In genomic region chr11:117906710-117907109, GRCh38 we compare ENCODE assay signal across 13 cellular contexts. TPM values are rescaled to one million over a fixed set of nuclear protein-coding genes. Genes with fewer than 3 reads are reported as not detected.
DNase-seq lines count a peak whose midpoint lies in the region; ATAC-seq, FAIRE-seq and TF ChIP-seq lines count a peak whose summit lies in the region.
"Had no signal": no experiment of that assay in that cellular context is flagged by ENCODE, and none has a peak within 500 bp of the region (broad histone marks: within the 10 kb centered on the region; RNA-seq: fewer than 3 reads in every experiment).

No MANE protein-coding gene starts in this region.

- no peak overlapping the region for H3K14ac ChIP-seq in H1 (ENCODE audit: insufficient read length)

- no peak for TF ChIP-seq RAD21 in H1 (IDR thresholded peaks at IDR 0.05 in 1 of 2, conservative IDR thresholded peaks at IDR 0.05 in 1 of 2; ENCODE audit: low read depth in 2 of 2, low read length in 2 of 2)

- intact Hi-C loops in PC-9 (cut with micrococcal nuclease; ENCODE audit: unreplicated experiment): no loop called here
- intact Hi-C loops in activated CD4-positive, alpha-beta memory T cell treated with anti-CD3 and anti-CD28 coated beads for 36 hours (cut with micrococcal nuclease): loop anchor here (5.0 kb wide), 1 partner anchor 84 kb away; the partner anchor contains the start of gene FXYD2

- DNase-seq in GM23338 (ENCODE audit: low spot score) (no peak), PC-9 (no peak), H1 (ENCODE audit: low read depth in 1 of 2, low spot score in 2 of 2) (no peak), smooth muscle cell (lab: John Stamatoyannopoulos, UW; ENCODE audit: unreplicated experiment) (no peak)
- DNase-seq in CD8-positive, alpha-beta memory T cell: no peak
- DNase-seq in activated CD4-positive, alpha-beta memory T cell treated with anti-CD3 and anti-CD28 coated beads for 36 hours: no peak

- H3K23ac ChIP-seq in H1 (ENCODE audit: insufficient read length): no peak overlapping the region

- no peak overlapping the region for H4K5ac ChIP-seq in H1 (ENCODE audit: insufficient read length, low read depth, low read length)

- H3K79me1 ChIP-seq in H1 (ENCODE audit: low read depth, low read length): no peaks in the 10 kb centered on the region

- H2BK5ac ChIP-seq in H1 (ENCODE audit: low read depth, low read length): no peak overlapping the region

- POLR2A ChIA-PET in PC-9 (lab: Charles Lee; ENCODE audit: unreplicated experiment): interaction anchor here (0.5 kb wide), 2 partner anchors 15 to 705 kb away, joined by 3 to 6 read pairs; no protein-coding TSS in a partner anchor
- POLR2A ChIA-PET in H1 (lab: Charles Lee; ENCODE audit: partially characterized antibody): interaction anchor here (1.0 kb wide), 1 partner anchor 30 kb away, joined by 3 read pairs; the partner anchor contains the start of gene FXYD6
- POLR2A ChIA-PET in CD8-positive, alpha-beta memory T cell (lab: Charles Lee): interaction anchor here (0.6 kb wide), 1 partner anchor 511 kb away, joined by 3 read pairs; no protein-coding TSS in a partner anchor
- POLR2A ChIA-PET in activated CD4-positive, alpha-beta memory T cell treated with anti-CD3 and anti-CD28 coated beads for 36 hours (lab: Charles Lee): interaction anchor here (0.9 kb wide), 1 partner anchor 89 kb away, joined by 3 read pairs; no protein-coding TSS in a partner anchor

- WGBS in H1 (ENCODE audit: extremely low coverage in 1 of 2, insufficient coverage in 1 of 2, insufficient read length in 1 of 2, insufficient replicate concordance in 2 of 2, low coverage in 1 of 2, low lambda C conversion rate in 2 of 2, missing lambda C conversion rate in 1 of 2), 2 experiments: 76% methylated on average over 4 of the region's 4 CpGs; no CpG with 5 or more reads in 1 of the 2 experiments
- WGBS in smooth muscle cell (ENCODE audit: low lambda C conversion rate): 86% methylated on average over 4 of the region's 4 CpGs

- H3K9ac ChIP-seq in H1 (replicated peaks in 1 of 4; ENCODE audit: extremely low read depth in 1 of 4, low read depth in 3 of 4, low read length in 3 of 4): no peak overlapping the region
- H3K9ac ChIP-seq in smooth muscle cell (ENCODE audit: low read depth): no peak overlapping the region

- H3K27me3 ChIP-seq in GM23338 (ENCODE audit: insufficient read depth): no peaks in the 10 kb centered on the region
- no peaks in the 10 kb centered on the region for H3K27me3 ChIP-seq in PC-9 (ENCODE audit: insufficient read depth, low read depth)
- no peaks in the 10 kb centered on the region for H3K27me3 ChIP-seq in H1 (replicated peaks in 1 of 4; ENCODE audit: control insufficient read depth in 3 of 4, extremely low read depth in 1 of 4, insufficient read depth in 3 of 4, low read length in 3 of 4)
- H3K27me3 ChIP-seq in smooth muscle cell (ENCODE audit: low read depth): no peaks in the 10 kb centered on the region
- H3K27me3 ChIP-seq in CD8-positive, alpha-beta memory T cell (ENCODE audit: insufficient read depth, low read length, poor library complexity, severe bottlenecking): no peaks in the 10 kb centered on the region

- 0 out of 2 replicates have a peak, but pooled peaks cover 3% of the 10 kb centered on the region for H3K4me1 ChIP-seq in GM23338 (ENCODE audit: insufficient read depth)
- H3K4me1 ChIP-seq in PC-9 (replicated peaks; ENCODE audit: insufficient read depth): peaks cover 12% of the 10 kb centered on the region
- peaks cover 0 to 12% (median 3%) of the 10 kb centered on the region in 4 experiments; a peak in 5 of 7 replicates for H3K4me1 ChIP-seq in H1 (replicated peaks in 1 of 4; ENCODE audit: control insufficient read depth in 3 of 4, insufficient read depth in 4 of 4, low read length in 3 of 4)
- H3K4me1 ChIP-seq in smooth muscle cell (ENCODE audit: low read depth): peaks cover 7% of the 10 kb centered on the region
- H3K4me1 ChIP-seq in CD8-positive, alpha-beta memory T cell (ENCODE audit: insufficient read depth, low read length): no peaks in the 10 kb centered on the region

- H3K4me1 Mint-ChIP-seq in GM23338: peaks cover 10% of the 10 kb centered on the region
- H3K4me1 Mint-ChIP-seq in CD8-positive, alpha-beta memory T cell: peaks cover 6 to 11% (median 7%) of the 10 kb centered on the region in 3 donors
- peaks cover 13% of the 10 kb centered on the region for H3K4me1 Mint-ChIP-seq in activated CD4-positive, alpha-beta memory T cell treated with anti-CD3 and anti-CD28 coated beads for 36 hours (ENCODE audit: low read depth)

- H3K4me3 Mint-ChIP-seq in GM23338: no peak overlapping the region
- no peak overlapping the region for H3K4me3 Mint-ChIP-seq in CD8-positive, alpha-beta memory T cell
- H3K4me3 Mint-ChIP-seq in activated CD4-positive, alpha-beta memory T cell treated with anti-CD3 and anti-CD28 coated beads for 36 hours: no peak overlapping the region
- H3K4me3 Mint-ChIP-seq: CD8-positive, alpha-beta T cell had no signal

- ATAC-seq in GM23338 (no peak), HG03039 (IDR thresholded peaks at IDR 0.05; ENCODE audit: unreplicated experiment) (no peak)

- no peaks in the 10 kb centered on the region for H3K79me2 ChIP-seq in GM23338 (replicated peaks; ENCODE audit: insufficient read depth)
- no peaks in the 10 kb centered on the region for H3K79me2 ChIP-seq in PC-9 (ENCODE audit: low read depth)
- no peaks in the 10 kb centered on the region for H3K79me2 ChIP-seq in H1 (ENCODE audit: control insufficient read depth in 1 of 2, insufficient read depth in 2 of 2, low read length in 2 of 2)
- H3K79me2 ChIP-seq in smooth muscle cell (ENCODE audit: low read depth): no peaks in the 10 kb centered on the region

- no peaks in the 10 kb centered on the region for H3K36me3 Mint-ChIP-seq in GM23338 (ENCODE audit: low read depth)
- H3K36me3 Mint-ChIP-seq in CD8-positive, alpha-beta memory T cell: peaks cover 0 to 4% (median 2%) of the 10 kb centered on the region in 3 donors
- H3K36me3 Mint-ChIP-seq in activated CD4-positive, alpha-beta memory T cell treated with anti-CD3 and anti-CD28 coated beads for 36 hours: no peaks in the 10 kb centered on the region

- no peak for TF ChIP-seq EP300 in H1 (IDR thresholded peaks at IDR 0.05; ENCODE audit: borderline replicate concordance in 1 of 2, low read depth in 2 of 2, low read length in 2 of 2)

- TSS peak; percentile 72 for BruUV-seq in PC-9 (replicated peaks; lab: Mats Ljungman, UMichigan)

- no peak overlapping the region for H2AK5ac ChIP-seq in H1 (ENCODE audit: low read depth, low read length)

- CTCF ChIA-PET in PC-9 (lab: Charles Lee) (interaction anchor here (1.3 kb wide), 1 partner anchor 40 kb away, joined by 19 read pairs; no protein-coding TSS in a partner anchor), H1 (lab: Charles Lee; ENCODE audit: partially characterized antibody) (interaction anchor here (0.6 to 12.6 kb wide), 20 partner anchors 12 to 472 kb away, joined by 3 to 122 read pairs (median 3); partner anchors contain the start of gene FXYD6)
- CTCF ChIA-PET in CD8-positive, alpha-beta memory T cell (lab: Charles Lee): interaction anchor here (2.1 kb wide), 1 partner anchor 40 kb away, joined by 6 read pairs; no protein-coding TSS in a partner anchor
- CTCF ChIA-PET in activated CD4-positive, alpha-beta memory T cell treated with anti-CD3 and anti-CD28 coated beads for 36 hours (lab: Charles Lee): interaction anchor here (1.2 to 2.2 kb wide), 3 partner anchors 40 to 146 kb away, joined by 3 to 13 read pairs (median 10); no protein-coding TSS in a partner anchor

- no peaks in the 10 kb centered on the region for H3K9me3 Mint-ChIP-seq in GM23338
- no peaks in the 10 kb centered on the region for H3K9me3 Mint-ChIP-seq in CD8-positive, alpha-beta memory T cell
- no peaks in the 10 kb centered on the region for H3K9me3 Mint-ChIP-seq in activated CD4-positive, alpha-beta memory T cell treated with anti-CD3 and anti-CD28 coated beads for 36 hours
- H3K9me3 Mint-ChIP-seq: CD8-positive, alpha-beta T cell had no signal

- H3K36me3 ChIP-seq in GM23338 (ENCODE audit: insufficient read depth) (no peaks in the 10 kb centered on the region), PC-9 (ENCODE audit: low read depth) (peaks cover 15% of the 10 kb centered on the region; the same call in 1 of the 2 replicates), H1 (ENCODE audit: control insufficient read depth in 2 of 4, insufficient read depth in 4 of 4, low read length in 3 of 4) (no peaks in the 10 kb centered on the region), smooth muscle cell (ENCODE audit: low read depth) (no peaks in the 10 kb centered on the region)
- no peaks in the 10 kb centered on the region for H3K36me3 ChIP-seq in CD8-positive, alpha-beta memory T cell (ENCODE audit: insufficient read depth, low read length)

- FAIRE-seq in H1 (lab: Jason Lieb, UNC): no peak

- H3K9me3 ChIP-seq in PC-9 (ENCODE audit: insufficient read depth, low read depth) (no peaks in the 10 kb centered on the region), H1 (ENCODE audit: insufficient read depth in 2 of 2, low read depth in 1 of 2, low read length in 1 of 2) (no peaks in the 10 kb centered on the region), smooth muscle cell (replicated peaks; ENCODE audit: low read depth) (no peaks in the 10 kb centered on the region)
- no peaks in the 10 kb centered on the region for H3K9me3 ChIP-seq in CD8-positive, alpha-beta memory T cell (ENCODE audit: low read length)

- no peak overlapping the region for H3K4ac ChIP-seq in H1 (replicated peaks; ENCODE audit: insufficient read length, low read depth, low read length)

- H3K4me3 ChIP-seq in GM23338 (no peak overlapping the region), PC-9 (no peak overlapping the region), H1 (ENCODE audit: extremely low read depth in 1 of 4, insufficient read depth in 2 of 4, low read depth in 3 of 4, low read length in 4 of 4) (0 out of 8 replicates have a peak overlapping the region, but pooled peaks of 1 of the 4 experiments have one; percentile 34), smooth muscle cell (no peak overlapping the region)
- no peak overlapping the region for H3K4me3 ChIP-seq in CD8-positive, alpha-beta memory T cell (ENCODE audit: low read length)

- no peak overlapping the region for H2AFZ ChIP-seq in GM23338
- no peak overlapping the region for H2AFZ ChIP-seq in PC-9
- no peak overlapping the region for H2AFZ ChIP-seq in H1 (ENCODE audit: low read length)
- peak overlapping the region; percentile 7 for H2AFZ ChIP-seq in smooth muscle cell (ENCODE audit: low read depth)

- H3K9me2 ChIP-seq in GM23338 (ENCODE audit: insufficient read depth) (no peaks in the 10 kb centered on the region), PC-9 (ENCODE audit: insufficient read depth) (no peaks in the 10 kb centered on the region)

- no peak overlapping the region for H3K27ac Mint-ChIP-seq in GM23338
- H3K27ac Mint-ChIP-seq in CD8-positive, alpha-beta memory T cell: no peak overlapping the region
- H3K27ac Mint-ChIP-seq in activated CD4-positive, alpha-beta memory T cell treated with anti-CD3 and anti-CD28 coated beads for 36 hours: no peak overlapping the region
- H3K27ac Mint-ChIP-seq: CD8-positive, alpha-beta T cell had no signal

- H2BK12ac ChIP-seq in H1 (ENCODE audit: low read depth, low read length): peak overlapping the region; percentile 50; the same call in 1 of the 2 replicates

- H2BK15ac ChIP-seq in H1 (ENCODE audit: low read length): 0 out of 2 replicates have a peak overlapping the region, but pooled peaks have one; percentile 61

- no peak overlapping the region for H3K56ac ChIP-seq in H1 (replicated peaks; ENCODE audit: insufficient read length, low read depth, low read length)

- no peak overlapping the region for H4K8ac ChIP-seq in H1 (ENCODE audit: extremely low read depth, insufficient read depth, low read length)

- H3K27ac ChIP-seq in GM23338 (ENCODE audit: low read depth): no peak overlapping the region
- H3K27ac ChIP-seq in PC-9: no peak overlapping the region
- no peak overlapping the region for H3K27ac ChIP-seq in H1 (ENCODE audit: low read depth, low read length)
- H3K27ac ChIP-seq in smooth muscle cell (ENCODE audit: low read depth): peak overlapping the region; percentile 46
- no peak overlapping the region for H3K27ac ChIP-seq in CD8-positive, alpha-beta memory T cell (ENCODE audit: low read depth, low read length)

- H2BK20ac ChIP-seq in H1 (ENCODE audit: low read length): 0 out of 2 replicates have a peak overlapping the region, but pooled peaks have one; percentile 61

- H3K4me2 ChIP-seq in GM23338 (peak overlapping the region; percentile 39; the same call in 1 of the 2 replicates), PC-9 (peak overlapping the region; percentile 63), H1 (ENCODE audit: insufficient read depth in 1 of 2, low read depth in 2 of 2, low read length in 2 of 2) (peak overlapping the region; percentile 63 to 66; a peak in 2 of 4 replicates), smooth muscle cell (peak overlapping the region; percentile 73)

- no peak overlapping the region for H3K18ac ChIP-seq in H1 (ENCODE audit: extremely low read depth, low read length)

- H3F3A ChIP-seq in GM23338 (replicated peaks; ENCODE audit: low read depth) (no peaks in the 10 kb centered on the region), PC-9 (ENCODE audit: insufficient read depth, low read depth) (peaks cover 13% of the 10 kb centered on the region; the same call in 1 of the 2 replicates), smooth muscle cell (ENCODE audit: low read depth) (no peaks in the 10 kb centered on the region)

- H4K91ac ChIP-seq in H1 (replicated peaks; ENCODE audit: insufficient read length, low read length): no peak overlapping the region

- peaks cover 5% of the 10 kb centered on the region for H3K27me3 Mint-ChIP-seq in GM23338 (ENCODE audit: insufficient read depth, low read depth, poor library complexity)
- no peaks in the 10 kb centered on the region for H3K27me3 Mint-ChIP-seq in CD8-positive, alpha-beta memory T cell
- no peaks in the 10 kb centered on the region for H3K27me3 Mint-ChIP-seq in activated CD4-positive, alpha-beta memory T cell treated with anti-CD3 and anti-CD28 coated beads for 36 hours

- 0 out of 2 replicates have a peak, but pooled peaks cover 3% of the 10 kb centered on the region for H3K23me2 ChIP-seq in H1 (ENCODE audit: low read depth, low read length)

- H2BK120ac ChIP-seq in H1 (replicated peaks; ENCODE audit: low read depth, low read length): no peak overlapping the region

- TF ChIP-seq POLR2A in H1 (IDR thresholded peaks at IDR 0.05; ENCODE audit: control extremely low read depth in 1 of 2, low read depth in 2 of 2, low read length in 2 of 2): no peak

- H4K20me1 ChIP-seq in GM23338 (replicated peaks; ENCODE audit: insufficient read depth) (no peaks in the 10 kb centered on the region), PC-9 (ENCODE audit: insufficient read depth) (no peaks in the 10 kb centered on the region), H1 (replicated peaks in 1 of 2; ENCODE audit: control insufficient read depth in 1 of 2, insufficient read depth in 2 of 2, low read length in 2 of 2) (no peaks in the 10 kb centered on the region), smooth muscle cell (ENCODE audit: low read depth) (no peaks in the 10 kb centered on the region)

- TF ChIP-seq CTCF in GM23338 (conservative IDR thresholded peaks at IDR 0.05; ENCODE audit: low read depth in 2 of 2): no peak
- TF ChIP-seq CTCF in PC-9 (conservative IDR thresholded peaks at IDR 0.05): no peak
- no peak for TF ChIP-seq CTCF in H1 (IDR thresholded peaks at IDR 0.05; ENCODE audit: control extremely low read depth in 1 of 3, insufficient read depth in 1 of 3, low read depth in 1 of 3, low read length in 3 of 3)
- no peak for TF ChIP-seq CTCF in smooth muscle cell (IDR thresholded peaks at IDR 0.05; ENCODE audit: borderline replicate concordance, insufficient read depth, poor library complexity, severe bottlenecking)

RNA-seq across cellular contexts. Expression of gene TMPRSS13, which starts 22.5 kb away (rescaled TPM):
- 0.08 and 0.31 TPM in 2 replicates for total RNA-seq in GM23338 (2014; rRNA removed; shearing (Covaris generic))
- polyA plus RNA-seq in GM23338 (2016; fragmentation: Nextera tagmentation; extraction: Ambion mirVana) (0.10 TPM in 1 of 2 replicates, not detected in the other), H1 (2011; rRNA removed) (0.79 and 1.0 TPM in 2 replicates), smooth muscle cell (0.73 TPM in 1 of 2 replicates, not detected in the other)
- total RNA-seq in PC-9 (2021) (18.5 and 21.7 TPM in 2 replicates), smooth muscle cell (0.90 and 1.3 TPM in 2 replicates)
- total RNA-seq in H1 (2021; fragmentation: NEBNext Ultra II Directional; extraction: Animal tissue kit (Norgen Biotek cat#: 25700)): 0.29 and 0.61 TPM in 2 replicates
- 0.88 TPM for polyA plus RNA-seq in H1 (2011; cell fraction: cytosol; rRNA removed)
- polyA plus RNA-seq in H1 (2011; cell fraction: nucleus; rRNA removed): 1.5 TPM
- 0.26 to 0.66 TPM (median 0.36 TPM) in 4 replicates for polyA plus RNA-seq in H1 (2012, experiment 1 of 2)
- polyA plus RNA-seq in H1 (2012, experiment 2 of 2): 0.52 TPM
- 0.32 TPM for polyA plus RNA-seq in H1 (2013, experiment 1 of 2)
- polyA plus RNA-seq in H1 (2013, experiment 2 of 2): 0.40 TPM
- polyA minus RNA-seq in H1 (2011; rRNA and poly(A)+ RNA removed): 0.54 and 0.98 TPM in 2 replicates
- 0.73 TPM for polyA minus RNA-seq in H1 (2011; cell fraction: cytosol; rRNA and poly(A)+ RNA removed)
- polyA minus RNA-seq in H1 (2011; cell fraction: nucleus; rRNA and poly(A)+ RNA removed): 1.3 TPM
- 1 to 10 TPM; 1.4 to 1.5 TPM for total RNA-seq in CD8-positive, alpha-beta memory T cell
- polyA plus RNA-seq in CD8-positive, alpha-beta memory T cell: 1.5 TPM
- total RNA-seq in activated CD4-positive, alpha-beta memory T cell treated with anti-CD3 and anti-CD28 coated beads for 36 hours: 1 to 10 TPM; 2.0 to 2.6 TPM
- total RNA-seq: IMR-90, LHCN-M2, Right ventricle myocardium superior had no signal
- polyA plus RNA-seq: AG04450, BJ, IMR-90 had no signal

RNA-seq across cellular contexts. Expression of gene FXYD6, which starts 30.3 kb away (rescaled TPM):
- 25.6 and 30.7 TPM in 2 replicates for total RNA-seq in GM23338 (2014; rRNA removed; shearing (Covaris generic))
- polyA plus RNA-seq in GM23338 (2016; fragmentation: Nextera tagmentation; extraction: Ambion mirVana) (21.8 and 26.2 TPM in 2 replicates), H1 (2011; rRNA removed) (117 and 151 TPM in 2 replicates), smooth muscle cell (50.1 and 84.5 TPM in 2 replicates)
- total RNA-seq in PC-9 (2021) (0.20 and 0.48 TPM in 2 replicates), smooth muscle cell (24.6 and 27.7 TPM in 2 replicates)
- 44.6 and 50.0 TPM in 2 replicates for total RNA-seq in H1 (2021; fragmentation: NEBNext Ultra II Directional; extraction: Animal tissue kit (Norgen Biotek cat#: 25700))
- 117 TPM for polyA plus RNA-seq in H1 (2011; cell fraction: cytosol; rRNA removed)
- 137 TPM for polyA plus RNA-seq in H1 (2011; cell fraction: nucleus; rRNA removed)
- polyA plus RNA-seq in H1 (2012, experiment 1 of 2): 45.7 to 68.5 TPM (median 67.3 TPM) in 4 replicates
- polyA plus RNA-seq in H1 (2012, experiment 2 of 2): 67.1 TPM
- 51.8 TPM for polyA plus RNA-seq in H1 (2013, experiment 1 of 2)
- 57.8 TPM for polyA plus RNA-seq in H1 (2013, experiment 2 of 2)
- polyA minus RNA-seq in H1 (2011; rRNA and poly(A)+ RNA removed): 64.2 and 70.4 TPM in 2 replicates
- 17.0 TPM for polyA minus RNA-seq in H1 (2011; cell fraction: cytosol; rRNA and poly(A)+ RNA removed)
- 34.0 TPM for polyA minus RNA-seq in H1 (2011; cell fraction: nucleus; rRNA and poly(A)+ RNA removed)
- under 1 TPM in 1 of 2 experiments, not detected in 1; 0.11 TPM for total RNA-seq in CD8-positive, alpha-beta memory T cell
- polyA plus RNA-seq in CD8-positive, alpha-beta memory T cell: not detected
- under 1 TPM; 0.26 to 0.61 TPM for total RNA-seq in activated CD4-positive, alpha-beta memory T cell treated with anti-CD3 and anti-CD28 coated beads for 36 hours
- total RNA-seq: CD8-positive, alpha-beta T cell; IMR-90 had no signal
- polyA plus RNA-seq: BJ had no signal

Comparison
In these comparisons a context has a peak if more than half of its experiments do, and no peak if none do; other contexts are left out.
1. RNA of gene FXYD6, which starts 30.3 kb away (total RNA-seq): 44.6 to 50.0 TPM in H1, 25.6 to 30.7 TPM in GM23338 and 24.6 to 27.7 TPM in smooth muscle cell; 0.26 to 0.61 TPM in activated CD4-positive, alpha-beta memory T cell treated with anti-CD3 and anti-CD28 coated beads for 36 hours, 0.20 to 0.48 TPM in PC-9 and 0.11 TPM in CD8-positive, alpha-beta memory T cell; every median in the first group is over 10 times any median in the second.
2. Peak in every context shown above with its lines, with median percentiles within 50 percentile points of each other: H3K4me2 ChIP-seq.